Comparison of ENCODE assay signal across 1 cellular context in genomic region chr16:75227361-75228142, GRCh38.
TF ChIP-seq lines count a peak whose summit lies in the region.

No MANE protein-coding gene starts in this region.

TF ChIP-seq in K562, 482 proteins besides CTCF, POLR2A, EP300 and RAD21:
- peak; percentile 66; the same call in 1 of the 2 replicates for TF ChIP-seq POLR2AphosphoS2 (IDR thresholded peaks at IDR 0.05; ENCODE audit: low read length)
- TF ChIP-seq HSF4 (CRISPR knock-in tag; IDR thresholded peaks at IDR 0.05; ENCODE audit: borderline replicate concordance) = no peak
- TF ChIP-seq, protein P1, sequence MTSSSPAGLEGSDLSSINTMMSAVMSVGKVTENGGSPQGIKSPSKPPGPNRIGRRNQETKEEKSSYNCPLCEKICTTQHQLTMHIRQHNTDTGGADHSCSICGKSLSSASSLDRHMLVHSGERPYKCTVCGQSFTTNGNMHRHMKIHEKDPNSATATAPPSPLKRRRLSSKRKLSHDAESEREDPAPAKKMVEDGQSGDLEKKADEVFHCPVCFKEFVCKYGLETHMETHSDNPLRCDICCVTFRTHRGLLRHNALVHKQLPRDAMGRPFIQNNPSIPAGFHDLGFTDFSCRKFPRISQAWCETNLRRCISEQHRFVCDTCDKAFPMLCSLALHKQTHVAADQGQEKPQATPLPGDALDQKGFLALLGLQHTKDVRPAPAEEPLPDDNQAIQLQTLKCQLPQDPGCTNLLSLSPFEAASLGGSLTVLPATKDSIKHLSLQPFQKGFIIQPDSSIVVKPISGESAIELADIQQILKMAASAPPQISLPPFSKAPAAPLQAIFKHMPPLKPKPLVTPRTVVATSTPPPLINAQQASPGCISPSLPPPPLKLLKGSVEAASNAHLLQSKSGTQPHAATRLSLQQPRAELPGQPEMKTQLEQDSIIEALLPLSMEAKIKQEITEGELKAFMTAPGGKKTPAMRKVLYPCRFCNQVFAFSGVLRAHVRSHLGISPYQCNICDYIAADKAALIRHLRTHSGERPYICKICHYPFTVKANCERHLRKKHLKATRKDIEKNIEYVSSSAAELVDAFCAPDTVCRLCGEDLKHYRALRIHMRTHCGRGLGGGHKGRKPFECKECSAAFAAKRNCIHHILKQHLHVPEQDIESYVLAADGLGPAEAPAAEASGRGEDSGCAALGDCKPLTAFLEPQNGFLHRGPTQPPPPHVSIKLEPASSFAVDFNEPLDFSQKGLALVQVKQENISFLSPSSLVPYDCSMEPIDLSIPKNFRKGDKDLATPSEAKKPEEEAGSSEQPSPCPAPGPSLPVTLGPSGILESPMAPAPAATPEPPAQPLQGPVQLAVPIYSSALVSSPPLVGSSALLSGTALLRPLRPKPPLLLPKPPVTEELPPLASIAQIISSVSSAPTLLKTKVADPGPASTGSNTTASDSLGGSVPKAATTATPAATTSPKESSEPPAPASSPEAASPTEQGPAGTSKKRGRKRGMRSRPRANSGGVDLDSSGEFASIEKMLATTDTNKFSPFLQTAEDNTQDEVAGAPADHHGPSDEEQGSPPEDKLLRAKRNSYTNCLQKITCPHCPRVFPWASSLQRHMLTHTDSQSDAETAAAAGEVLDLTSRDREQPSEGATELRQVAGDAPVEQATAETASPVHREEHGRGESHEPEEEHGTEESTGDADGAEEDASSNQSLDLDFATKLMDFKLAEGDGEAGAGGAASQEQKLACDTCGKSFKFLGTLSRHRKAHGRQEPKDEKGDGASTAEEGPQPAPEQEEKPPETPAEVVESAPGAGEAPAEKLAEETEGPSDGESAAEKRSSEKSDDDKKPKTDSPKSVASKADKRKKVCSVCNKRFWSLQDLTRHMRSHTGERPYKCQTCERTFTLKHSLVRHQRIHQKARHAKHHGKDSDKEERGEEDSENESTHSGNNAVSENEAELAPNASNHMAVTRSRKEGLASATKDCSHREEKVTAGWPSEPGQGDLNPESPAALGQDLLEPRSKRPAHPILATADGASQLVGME (CRISPR knock-in tag; IDR thresholded peaks at IDR 0.05) = no peak
- no peak for TF ChIP-seq MAZ (CRISPR knock-in tag; conservative IDR thresholded peaks at IDR 0.05 in 1 of 2, IDR thresholded peaks at IDR 0.05 in 1 of 2)
- TF ChIP-seq, protein P2, sequence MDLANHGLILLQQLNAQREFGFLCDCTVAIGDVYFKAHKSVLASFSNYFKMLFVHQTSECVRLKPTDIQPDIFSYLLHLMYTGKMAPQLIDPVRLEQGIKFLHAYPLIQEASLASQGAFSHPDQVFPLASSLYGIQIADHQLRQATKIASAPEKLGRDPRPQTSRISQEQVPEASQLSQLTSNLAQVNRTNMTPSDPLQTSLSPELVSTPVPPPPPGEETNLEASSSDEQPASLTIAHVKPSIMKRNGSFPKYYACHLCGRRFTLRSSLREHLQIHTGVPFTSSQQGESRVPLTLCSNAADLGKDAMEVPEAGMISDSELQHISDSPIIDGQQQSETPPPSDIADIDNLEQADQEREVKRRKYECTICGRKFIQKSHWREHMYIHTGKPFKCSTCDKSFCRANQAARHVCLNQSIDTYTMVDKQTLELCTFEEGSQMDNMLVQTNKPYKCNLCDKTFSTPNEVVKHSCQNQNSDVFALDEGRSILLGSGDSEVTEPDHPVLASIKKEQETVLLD (IDR thresholded peaks at IDR 0.05) = no peak
TF ChIP-seq in K562: peak in this region for 1.
